In the genomic region with DNA sequence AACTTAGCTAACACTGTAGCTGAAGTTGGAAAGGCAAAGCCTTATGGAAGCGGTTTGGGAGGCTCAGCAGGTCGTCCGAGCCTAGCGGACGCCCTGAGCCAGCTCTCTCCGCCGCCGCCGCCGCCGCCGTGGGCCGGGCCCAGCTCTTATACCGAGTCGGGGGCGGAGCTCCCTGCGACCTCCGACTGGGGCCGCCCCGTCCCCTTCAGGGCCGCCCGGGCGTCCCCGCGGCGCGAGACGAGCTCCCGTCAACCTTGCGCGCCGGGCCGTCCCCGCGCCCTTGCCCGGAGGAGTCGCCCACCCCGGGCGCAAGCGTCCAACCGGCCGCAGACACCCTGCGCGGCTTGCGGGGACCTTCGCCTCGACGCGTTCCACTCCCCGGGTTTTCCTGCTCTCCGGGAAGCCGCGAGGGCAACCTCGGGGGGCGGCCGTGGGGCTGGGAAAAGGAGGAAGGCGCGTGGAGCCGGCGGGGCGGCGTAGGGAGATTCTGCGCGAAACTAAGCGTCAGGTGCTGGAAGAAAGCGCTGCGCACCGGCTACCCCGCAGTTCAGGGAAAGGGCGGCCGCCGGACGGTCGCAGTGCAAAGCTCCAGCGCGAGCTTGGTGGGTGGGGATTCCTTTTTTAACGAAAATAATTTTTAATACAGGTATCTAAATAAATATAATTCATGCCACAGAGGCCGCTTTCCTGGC, we compare ENCODE assay signal across 8 cellular contexts. TPM values are rescaled to one million over a fixed set of nuclear protein-coding genes. Genes with fewer than 3 reads are reported as not detected.
DNase-seq lines count a peak whose midpoint lies in the region; ATAC-seq and TF ChIP-seq lines count a peak whose summit lies in the region.

A gene with protein sequence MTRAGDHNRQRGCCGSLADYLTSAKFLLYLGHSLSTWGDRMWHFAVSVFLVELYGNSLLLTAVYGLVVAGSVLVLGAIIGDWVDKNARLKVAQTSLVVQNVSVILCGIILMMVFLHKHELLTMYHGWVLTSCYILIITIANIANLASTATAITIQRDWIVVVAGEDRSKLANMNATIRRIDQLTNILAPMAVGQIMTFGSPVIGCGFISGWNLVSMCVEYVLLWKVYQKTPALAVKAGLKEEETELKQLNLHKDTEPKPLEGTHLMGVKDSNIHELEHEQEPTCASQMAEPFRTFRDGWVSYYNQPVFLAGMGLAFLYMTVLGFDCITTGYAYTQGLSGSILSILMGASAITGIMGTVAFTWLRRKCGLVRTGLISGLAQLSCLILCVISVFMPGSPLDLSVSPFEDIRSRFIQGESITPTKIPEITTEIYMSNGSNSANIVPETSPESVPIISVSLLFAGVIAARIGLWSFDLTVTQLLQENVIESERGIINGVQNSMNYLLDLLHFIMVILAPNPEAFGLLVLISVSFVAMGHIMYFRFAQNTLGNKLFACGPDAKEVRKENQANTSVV (minus strand): TSS at position 125 of the 692 bp plus-strand sequence. CDS start 326 bp downstream, outside the sequence.

- peak within 1 kb of the TSS; percentile 98 for H2AFZ ChIP-seq in trophoblast cell (ENCODE audit: insufficient read depth, low read length, poor library complexity)

- H2BK5ac ChIP-seq in trophoblast cell (ENCODE audit: low read depth, low read length, poor library complexity) = peak within 1 kb of the TSS; percentile 83

- no peak within 1 kb of the TSS for H3K27ac ChIP-seq in HUES6 (ENCODE audit: low read depth, low read length)
- H3K27ac ChIP-seq in heart right ventricle = peak within 1 kb of the TSS; percentile 91 to 99 (median 96)
- H3K27ac ChIP-seq in trophoblast cell (ENCODE audit: low read depth, low read length) = peak within 1 kb of the TSS; percentile 83

- peaks cover 14% of the 10 kb centered on the region for H3K79me1 ChIP-seq in trophoblast cell (ENCODE audit: low read length)

- WGBS in heart right ventricle, 2 donors = 0 to 1% methylated on average over 75 to 78 of the region's 78 CpGs
- no CpG with 5 or more reads among the region's 78 CpGs for WGBS in trophoblast cell (ENCODE audit: extremely low coverage, insufficient coverage, insufficient read length)

- H2BK12ac ChIP-seq in trophoblast cell (ENCODE audit: low read length) = peak within 1 kb of the TSS; percentile 91

- H3K36me3 ChIP-seq in HUES6 (ENCODE audit: control insufficient read depth, insufficient read depth, low read length) = no peaks in the 10 kb centered on the region
- H3K36me3 ChIP-seq in heart right ventricle = peaks cover 0 to 19% (median 0%) of the 10 kb centered on the region in 9 donors
- no peaks in the 10 kb centered on the region for H3K36me3 ChIP-seq in trophoblast cell (ENCODE audit: control insufficient read depth in 1 of 2, insufficient read depth in 2 of 2, low read length in 2 of 2)

- H4K8ac ChIP-seq in trophoblast cell (ENCODE audit: low read depth, low read length) = peak within 1 kb of the TSS; percentile 82

- peak within 1 kb of the TSS; percentile 71 for H3K4ac ChIP-seq in trophoblast cell (ENCODE audit: low read depth, low read length)

- H3K27me3 ChIP-seq in HUES6 (ENCODE audit: control insufficient read depth, insufficient read depth, low read length) (peaks cover 88% of the 10 kb centered on the region), heart right ventricle (peaks cover 0 to 7% (median 0%) of the 10 kb centered on the region in 7 donors), trophoblast cell (ENCODE audit: insufficient read depth, low read length) (no peaks in the 10 kb centered on the region)

- peak within 1 kb of the TSS; percentile 78 for H3K9ac ChIP-seq in HUES6 (ENCODE audit: low read length)
- H3K9ac ChIP-seq in trophoblast cell (ENCODE audit: low read length) = peak within 1 kb of the TSS; percentile 70

- H3K9me3 ChIP-seq in HUES6 (ENCODE audit: control insufficient read depth, insufficient read depth, low read depth, low read length) (no peaks in the 10 kb centered on the region), heart right ventricle (no peaks in the 10 kb centered on the region), trophoblast cell (ENCODE audit: insufficient read depth, low read depth, low read length) (no peaks in the 10 kb centered on the region)

- H3K4me1 ChIP-seq in HUES6 (ENCODE audit: control insufficient read depth, insufficient read depth, low read length) (peaks cover 11% of the 10 kb centered on the region; the same call in 1 of the 2 replicates), heart right ventricle (peaks cover 4 to 76% (median 47%) of the 10 kb centered on the region in 9 donors), trophoblast cell (ENCODE audit: control insufficient read depth in 1 of 2, insufficient read depth in 2 of 2, low read length in 2 of 2) (peaks cover 9 to 13% of the 10 kb centered on the region in 2 experiments)

- peaks cover 22% of the 10 kb centered on the region for H3K4me1 Mint-ChIP-seq in activated naive CD8-positive, alpha-beta T cell treated with anti-CD3 and anti-CD28 coated beads, Interleukin-2, amount 50 U/mL, for 24 hours

- peak within 1 kb of the TSS; percentile 92 for H3K18ac ChIP-seq in trophoblast cell (ENCODE audit: low read length)

- H2BK120ac ChIP-seq in trophoblast cell (ENCODE audit: insufficient read depth, low read length, poor library complexity) = peak within 1 kb of the TSS; percentile 80

- intact Hi-C loops in heart right ventricle (cut with DNase I) = loop anchor here in 4 of 10 donors (5.0 kb wide), 3 partner anchors 36 to 51 kb away; no protein-coding TSS in a partner anchor

- TF ChIP-seq CTCF in AG10803 (conservative IDR thresholded peaks at IDR 0.05; ENCODE audit: low read length) (no peak), heart right ventricle (IDR thresholded peaks at IDR 0.05) (no peak)

- peak within 1 kb of the TSS; percentile 89 for H2AK5ac ChIP-seq in trophoblast cell (ENCODE audit: low read length)

- no peak within 1 kb of the TSS for H3K27ac Mint-ChIP-seq in activated naive CD8-positive, alpha-beta T cell treated with anti-CD3 and anti-CD28 coated beads, Interleukin-2, amount 50 U/mL, for 24 hours

- ATAC-seq in GM19397 (IDR thresholded peaks at IDR 0.05; ENCODE audit: unreplicated experiment) (peak; percentile 67), heart right ventricle (peak; percentile 97 to 100 (median 98))
- peak; percentile 95 for ATAC-seq in activated naive CD8-positive, alpha-beta T cell treated with anti-CD3 and anti-CD28 coated beads, Interleukin-2, amount 50 U/mL, for 24 hours

- peak within 1 kb of the TSS; percentile 86 for H3K14ac ChIP-seq in trophoblast cell (ENCODE audit: low read length)

- H3K27me3 Mint-ChIP-seq in activated naive CD8-positive, alpha-beta T cell treated with anti-CD3 and anti-CD28 coated beads, Interleukin-2, amount 50 U/mL, for 24 hours = peaks cover 35% of the 10 kb centered on the region

- H4K91ac ChIP-seq in trophoblast cell (ENCODE audit: low read depth, low read length) = peak within 1 kb of the TSS; percentile 83

- no peaks in the 10 kb centered on the region for H3K9me3 Mint-ChIP-seq in activated naive CD8-positive, alpha-beta T cell treated with anti-CD3 and anti-CD28 coated beads, Interleukin-2, amount 50 U/mL, for 24 hours

- H3K79me2 ChIP-seq in trophoblast cell (ENCODE audit: control insufficient read depth, insufficient read depth, low read length, poor library complexity) = peaks cover 9% of the 10 kb centered on the region

- peak within 1 kb of the TSS; percentile 96 for H4K12ac ChIP-seq in trophoblast cell (ENCODE audit: low read depth, low read length)

- H3K36me3 Mint-ChIP-seq in activated naive CD8-positive, alpha-beta T cell treated with anti-CD3 and anti-CD28 coated beads, Interleukin-2, amount 50 U/mL, for 24 hours (ENCODE audit: low read depth) = no peaks in the 10 kb centered on the region

- peak within 1 kb of the TSS; percentile 62 for H3K4me2 ChIP-seq in trophoblast cell (ENCODE audit: low read length)

- H3K4me3 ChIP-seq in AG10803 (ENCODE audit: low read length) = peak within 1 kb of the TSS; percentile 62
- peak within 1 kb of the TSS; percentile 71 for H3K4me3 ChIP-seq in HUES6 (ENCODE audit: low read depth, low read length)
- peak within 1 kb of the TSS; percentile 51 to 86 (median 73) for H3K4me3 ChIP-seq in heart right ventricle
- peak within 1 kb of the TSS; percentile 78 for H3K4me3 ChIP-seq in trophoblast cell (ENCODE audit: low read depth, low read length)

- H3K4me3 Mint-ChIP-seq in activated naive CD8-positive, alpha-beta T cell treated with anti-CD3 and anti-CD28 coated beads, Interleukin-2, amount 50 U/mL, for 24 hours = peak within 1 kb of the TSS; percentile 77

- H3K23ac ChIP-seq in trophoblast cell (ENCODE audit: low read length) = no peak within 1 kb of the TSS

- DNase-seq in AG10803 (ENCODE audit: low read depth) (peak; percentile 49), SKM-1 treated with dmso at 0.1 percent for 144 hours (lab: John Stamatoyannopoulos, UW; ENCODE audit: unreplicated experiment) (peak; percentile 64), heart right ventricle (peak; percentile 83 to 88), trophoblast cell (peak; percentile 35 to 58), ureter (ENCODE audit: low spot score) (peak; percentile 86)
- peak; percentile 59 for DNase-seq in activated naive CD8-positive, alpha-beta T cell treated with anti-CD3 and anti-CD28 coated beads, Interleukin-2, amount 50 U/mL, for 24 hours

RNA-seq across cellular contexts. Expression of the gene that starts here (rescaled TPM):
- total RNA-seq in heart right ventricle = 10 to 100 TPM; 31.1 to 93.9 (median 47.9) TPM
- polyA plus RNA-seq in heart right ventricle = 10 to 100 TPM in 1 of 2 donors, 1 to 10 TPM in 1; 9.4 to 15.1 TPM
- polyA plus RNA-seq in trophoblast cell (2013) = 313 and 338 TPM in 2 replicates
- total RNA-seq in ureter = 39.9 TPM
